In the genomic region with DNA sequence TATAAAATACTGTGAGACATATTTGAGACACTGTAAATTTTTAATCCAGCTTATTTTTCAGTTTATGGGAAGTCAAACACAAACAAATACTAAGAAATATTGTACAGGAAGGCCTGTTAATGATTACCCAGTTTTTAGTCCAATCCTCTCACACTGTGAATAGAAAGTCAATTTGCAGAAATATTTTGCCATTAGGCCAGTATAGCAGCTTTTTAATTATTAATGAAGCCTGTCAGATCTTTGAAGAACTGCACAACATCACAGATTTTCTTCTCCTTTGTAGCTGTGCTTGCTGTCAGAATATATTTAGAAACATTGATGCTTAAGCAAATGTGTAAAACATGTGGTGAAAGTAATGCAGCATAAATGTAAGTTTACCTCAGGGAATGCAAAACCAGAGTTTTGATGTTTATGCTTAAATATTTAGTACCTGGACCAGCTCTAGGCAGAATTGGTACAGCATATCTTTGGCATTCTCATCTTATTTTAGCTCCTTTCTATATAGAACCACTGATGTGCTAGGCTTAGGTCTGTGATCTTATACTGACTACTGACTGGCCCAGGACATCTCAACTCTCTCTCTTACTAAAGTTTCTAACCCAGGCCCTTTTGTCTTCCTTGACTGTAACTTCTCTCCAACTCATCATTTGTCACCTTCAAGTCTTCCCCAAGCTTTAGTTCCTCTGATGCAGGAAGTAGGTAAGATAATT, we compare ENCODE assay signal across 17 cellular contexts.
A peak's percentile ranks its signal among the peaks of the same experiment; 100 is the strongest.
DNase-seq lines count a peak whose midpoint lies in the region; ATAC-seq lines count a peak whose summit lies in the region.
"Had no signal": no experiment of that assay in that cellular context is flagged by ENCODE, and none has a peak within 500 bp of the region (broad histone marks: within the 10 kb centered on the region; RNA-seq: fewer than 3 reads in every experiment).

No MANE protein-coding gene starts in this region.

- no peak for DNase-seq in NCI-H82 treated with DMSO at 0.1 percent for 48 hours (lab: John Stamatoyannopoulos, UW; ENCODE audit: unreplicated experiment)
- DNase-seq in posterior cingulate gyrus = no peak
- DNase-seq in CD1c-positive myeloid dendritic cell (ENCODE audit: extremely low spot score) = no peak
- no peak for DNase-seq in NK-92 (lab: John Stamatoyannopoulos, UW; ENCODE audit: unreplicated experiment)
- DNase-seq: activated T-cell treated with anti-CD3 and anti-CD28 coated beads for 4 hours, DND-41, left colon, NCI-H1436 treated with DMSO at 0.1 percent for 48 hours, NCI-H82, SJCRH30, uterus had no signal

- ATAC-seq in GM18508 (IDR thresholded peaks at IDR 0.05; ENCODE audit: insufficient read depth, unreplicated experiment) = peak; percentile 67
- peak; percentile 76 for ATAC-seq in GM21390 (IDR thresholded peaks at IDR 0.05; ENCODE audit: unreplicated experiment)
- ATAC-seq in HG03097 (IDR thresholded peaks at IDR 0.05; ENCODE audit: low FRiP score, unreplicated experiment) = peak; percentile 86
- ATAC-seq: HCT116, left colon had no signal

- peaks cover 23% of the 10 kb centered on the region for H3K4me1 ChIP-seq in endocrine pancreas (ENCODE audit: control insufficient read depth, insufficient read depth, low read length)
- H3K4me1 ChIP-seq: neural progenitor cell, SJCRH30, uterus had no signal

- H3K4me3 ChIP-seq in endocrine pancreas (ENCODE audit: control insufficient read depth, insufficient read depth, low read length) = no peak overlapping the region
- H3K4me3 ChIP-seq: neural progenitor cell, SJCRH30, uterus had no signal

- intact Hi-C loops in posterior cingulate gyrus (cut with DNase I) = no loop called here

- H3K9me3 ChIP-seq in endocrine pancreas (ENCODE audit: control insufficient read depth, low read length) = no peaks in the 10 kb centered on the region
- H3K9me3 ChIP-seq: SJCRH30, uterus had no signal

- H3K36me3 ChIP-seq in endocrine pancreas (ENCODE audit: control insufficient read depth, insufficient read depth, low read length) = no peaks in the 10 kb centered on the region
- H3K36me3 ChIP-seq: neural progenitor cell, SJCRH30, uterus had no signal

- H3K9ac ChIP-seq in endocrine pancreas (ENCODE audit: control insufficient read depth, insufficient read depth, low read length) = peak overlapping the region; percentile 26
- H3K9ac ChIP-seq: neural progenitor cell had no signal

- no peaks in the 10 kb centered on the region for H3K27me3 ChIP-seq in endocrine pancreas (ENCODE audit: control insufficient read depth, insufficient read depth, low read length)
- H3K27me3 ChIP-seq: neural progenitor cell, SJCRH30, uterus had no signal
